ENCODE assay signal across 29 cellular contexts in genomic region chr7:18761046-18761445, GRCh38.
"Had no signal": no experiment of that assay in that cellular context is flagged by ENCODE, and none has a peak within 500 bp of the region (broad histone marks: within the 10 kb centered on the region; RNA-seq: fewer than 3 reads in every experiment).

No MANE protein-coding gene starts in this region.

- H3K36me3 ChIP-seq: adrenal gland, brain microvascular endothelial cell, colonic mucosa had no signal

- H3K4me3 ChIP-seq: adrenal gland, colonic mucosa, dorsolateral prefrontal cortex had no signal

- H3K9me3 ChIP-seq: colonic mucosa had no signal

- H3K4me3 Mint-ChIP-seq: activated CD4-positive, alpha-beta memory T cell treated with anti-CD3 and anti-CD28 coated beads for 36 hours; activated CD4-positive, alpha-beta T cell treated with anti-CD3 and anti-CD28 coated beads for 36 hours; activated CD4-positive, alpha-beta T cell treated with anti-CD3 and anti-CD28 coated beads, Interleukin-2, amount 10 ng/mL, durations not matched to agents 24 days and 14 days; activated CD8-positive, alpha-beta memory T cell treated with anti-CD3 and anti-CD28 coated beads, Interleukin-2, amount 10 ng/mL, durations not matched to agents 7 days and 5 days; activated CD8-positive, alpha-beta T cell treated with anti-CD3 and anti-CD28 coated beads, Interleukin-2, amount 10 ng/mL, durations not matched to agents 7 days and 5 days; activated naive CD4-positive, alpha-beta T cell treated with anti-CD3 and anti-CD28 coated beads for 36 hours; activated naive CD4-positive, alpha-beta T cell treated with anti-CD3 and anti-CD28 coated beads, Interleukin-2, amount 50 U/mL, for 24 hours; activated naive CD8-positive, alpha-beta T cell treated with anti-CD3 and anti-CD28 coated beads for 36 hours; activated naive CD8-positive, alpha-beta T cell treated with anti-CD3 and anti-CD28 coated beads, Interleukin-2, amount 50 U/mL, for 24 hours; activated T-helper 1 cell treated with anti-CD3 and anti-CD28 coated beads, Interleukin-12 subunit alpha, Interleukin-12 subunit beta, Interleukin-2, Interleukin-4 antibody, amounts not matched to agents 30 ng/mL and 10 ng/mL and 1 ng/mL, durations not matched to agents 14 hours and 24 hours and 36 hours; central memory CD8-positive, alpha-beta T cell; endodermal cell had no signal

- H3K27me3 ChIP-seq: adrenal gland, brain microvascular endothelial cell, colonic mucosa, dorsolateral prefrontal cortex had no signal

- H3K4me1 ChIP-seq: adrenal gland, colonic mucosa had no signal

- H3K27ac ChIP-seq: adrenal gland, colonic mucosa, dorsolateral prefrontal cortex had no signal

- H3K36me3 Mint-ChIP-seq: activated CD4-positive, alpha-beta memory T cell treated with anti-CD3 and anti-CD28 coated beads for 36 hours; activated CD8-positive, alpha-beta memory T cell treated with anti-CD3 and anti-CD28 coated beads, Interleukin-2, amount 10 ng/mL, durations not matched to agents 7 days and 5 days; activated naive CD4-positive, alpha-beta T cell treated with anti-CD3 and anti-CD28 coated beads, Interleukin-2, amount 50 U/mL, for 24 hours; activated naive CD8-positive, alpha-beta T cell treated with anti-CD3 and anti-CD28 coated beads for 36 hours had no signal

- H3K27me3 Mint-ChIP-seq: activated CD4-positive, alpha-beta memory T cell treated with anti-CD3 and anti-CD28 coated beads for 36 hours; activated CD4-positive, alpha-beta T cell treated with anti-CD3 and anti-CD28 coated beads for 36 hours; activated CD4-positive, alpha-beta T cell treated with anti-CD3 and anti-CD28 coated beads, Interleukin-2, amount 10 ng/mL, durations not matched to agents 24 days and 14 days; activated CD8-positive, alpha-beta memory T cell treated with anti-CD3 and anti-CD28 coated beads, Interleukin-2, amount 10 ng/mL, durations not matched to agents 7 days and 5 days; activated naive CD4-positive, alpha-beta T cell treated with anti-CD3 and anti-CD28 coated beads, Interleukin-2, amount 50 U/mL, for 24 hours; activated naive CD8-positive, alpha-beta T cell treated with anti-CD3 and anti-CD28 coated beads for 36 hours; activated naive CD8-positive, alpha-beta T cell treated with anti-CD3 and anti-CD28 coated beads, Interleukin-2, amount 50 U/mL, for 24 hours; central memory CD8-positive, alpha-beta T cell had no signal

- H3K9me3 Mint-ChIP-seq: activated CD4-positive, alpha-beta memory T cell treated with anti-CD3 and anti-CD28 coated beads for 36 hours; activated CD4-positive, alpha-beta T cell treated with anti-CD3 and anti-CD28 coated beads, Interleukin-2, amount 10 ng/mL, durations not matched to agents 24 days and 14 days; activated naive CD4-positive, alpha-beta T cell treated with anti-CD3 and anti-CD28 coated beads for 36 hours; activated naive CD4-positive, alpha-beta T cell treated with anti-CD3 and anti-CD28 coated beads, Interleukin-2, amount 50 U/mL, for 24 hours; activated naive CD8-positive, alpha-beta T cell treated with anti-CD3 and anti-CD28 coated beads for 36 hours; activated naive CD8-positive, alpha-beta T cell treated with anti-CD3 and anti-CD28 coated beads, Interleukin-2, amount 50 U/mL, for 24 hours; activated T-helper 1 cell treated with anti-CD3 and anti-CD28 coated beads, Interleukin-12 subunit alpha, Interleukin-12 subunit beta, Interleukin-2, Interleukin-4 antibody, amounts not matched to agents 30 ng/mL and 10 ng/mL and 1 ng/mL, durations not matched to agents 14 hours and 24 hours and 36 hours; activated T-helper 2 cell treated with anti-CD3 and anti-CD28 coated beads, Interferon-gamma antibody, Interleukin-2, Interleukin-4, amounts not matched to agents 10 μg/mL and 5 μg/mL and 100 μg/mL, durations not matched to agents 14 hours and 24 hours and 36 hours; central memory CD8-positive, alpha-beta T cell; endodermal cell had no signal

- H3K27ac Mint-ChIP-seq: activated CD4-positive, alpha-beta memory T cell treated with anti-CD3 and anti-CD28 coated beads for 36 hours; activated CD4-positive, alpha-beta T cell treated with anti-CD3 and anti-CD28 coated beads for 36 hours; activated CD4-positive, alpha-beta T cell treated with anti-CD3 and anti-CD28 coated beads, Interleukin-2, amount 10 ng/mL, durations not matched to agents 24 days and 14 days; activated CD8-positive, alpha-beta memory T cell treated with anti-CD3 and anti-CD28 coated beads, Interleukin-2, amount 10 ng/mL, durations not matched to agents 7 days and 5 days; activated CD8-positive, alpha-beta T cell treated with anti-CD3 and anti-CD28 coated beads, Interleukin-2, amount 10 ng/mL, durations not matched to agents 7 days and 5 days; activated naive CD4-positive, alpha-beta T cell treated with anti-CD3 and anti-CD28 coated beads for 36 hours; activated naive CD4-positive, alpha-beta T cell treated with anti-CD3 and anti-CD28 coated beads, Interleukin-2, amount 50 U/mL, for 24 hours; activated naive CD8-positive, alpha-beta T cell treated with anti-CD3 and anti-CD28 coated beads for 36 hours; activated naive CD8-positive, alpha-beta T cell treated with anti-CD3 and anti-CD28 coated beads, Interleukin-2, amount 50 U/mL, for 24 hours; activated T-helper 1 cell treated with anti-CD3 and anti-CD28 coated beads, Interleukin-12 subunit alpha, Interleukin-12 subunit beta, Interleukin-2, Interleukin-4 antibody, amounts not matched to agents 30 ng/mL and 10 ng/mL and 1 ng/mL, durations not matched to agents 14 hours and 24 hours and 36 hours; activated T-helper 2 cell treated with anti-CD3 and anti-CD28 coated beads, Interferon-gamma antibody, Interleukin-2, Interleukin-4, amounts not matched to agents 10 μg/mL and 5 μg/mL and 100 μg/mL, durations not matched to agents 14 hours and 24 hours and 36 hours; endodermal cell had no signal

- H3K4me1 Mint-ChIP-seq: activated CD4-positive, alpha-beta T cell treated with anti-CD3 and anti-CD28 coated beads for 36 hours; activated CD4-positive, alpha-beta T cell treated with anti-CD3 and anti-CD28 coated beads, Interleukin-2, amount 10 ng/mL, durations not matched to agents 24 days and 14 days; activated CD8-positive, alpha-beta memory T cell treated with anti-CD3 and anti-CD28 coated beads, Interleukin-2, amount 10 ng/mL, durations not matched to agents 7 days and 5 days; activated naive CD4-positive, alpha-beta T cell treated with anti-CD3 and anti-CD28 coated beads, Interleukin-2, amount 50 U/mL, for 24 hours; activated naive CD8-positive, alpha-beta T cell treated with anti-CD3 and anti-CD28 coated beads for 36 hours; activated naive CD8-positive, alpha-beta T cell treated with anti-CD3 and anti-CD28 coated beads, Interleukin-2, amount 50 U/mL, for 24 hours; central memory CD8-positive, alpha-beta T cell had no signal

- DNase-seq: activated CD4-positive, alpha-beta memory T cell treated with anti-CD3 and anti-CD28 coated beads for 36 hours; activated CD4-positive, alpha-beta T cell treated with anti-CD3 and anti-CD28 coated beads for 36 hours; activated CD4-positive, alpha-beta T cell treated with anti-CD3 and anti-CD28 coated beads, Interleukin-2, amount 10 ng/mL, durations not matched to agents 24 days and 14 days; activated CD4-positive, CD25-positive, alpha-beta regulatory T cell; activated CD4-positive, CD25-positive, alpha-beta regulatory T cell treated with anti-CD3 and anti-CD28 coated beads, Interleukin-2, amount 50 U/mL, for 72 hours; activated CD8-positive, alpha-beta memory T cell treated with anti-CD3 and anti-CD28 coated beads, Interleukin-2, amount 10 ng/mL, durations not matched to agents 7 days and 5 days; activated CD8-positive, alpha-beta memory T cell treated with anti-CD3 and anti-CD28 coated beads, Interleukin-2, amount 50 U/mL, for 4 hours; activated CD8-positive, alpha-beta T cell treated with anti-CD3 and anti-CD28 coated beads, Interleukin-2, amount 10 ng/mL, durations not matched to agents 7 days and 5 days; activated effector memory CD4-positive, alpha-beta T cell treated with anti-CD3 and anti-CD28 coated beads, Interleukin-2, amount 50 U/mL, for 16 hours; activated naive CD4-positive, alpha-beta T cell treated with anti-CD3 and anti-CD28 coated beads for 36 hours; activated naive CD8-positive, alpha-beta T cell treated with anti-CD3 and anti-CD28 coated beads for 36 hours; activated naive CD8-positive, alpha-beta T cell treated with anti-CD3 and anti-CD28 coated beads, Interleukin-2, amount 50 U/mL, for 24 hours; activated T-cell treated with anti-CD3 and anti-CD28 coated beads, Interleukin-2, amount 50 U/mL, for 1 hour; activated T-cell treated with anti-CD3 and anti-CD28 coated beads, Interleukin-2, amount 50 U/mL, for 48 hours; adrenal gland; amygdala; aorta; brain microvascular endothelial cell; colonic mucosa; dorsolateral prefrontal cortex; effector memory CD4-positive, alpha-beta T cell; endodermal cell; foreskin fibroblast; head of caudate nucleus; T-helper 2 cell had no signal
